Comparison of ENCODE assay signal across 13 cellular contexts in the genomic region with DNA sequence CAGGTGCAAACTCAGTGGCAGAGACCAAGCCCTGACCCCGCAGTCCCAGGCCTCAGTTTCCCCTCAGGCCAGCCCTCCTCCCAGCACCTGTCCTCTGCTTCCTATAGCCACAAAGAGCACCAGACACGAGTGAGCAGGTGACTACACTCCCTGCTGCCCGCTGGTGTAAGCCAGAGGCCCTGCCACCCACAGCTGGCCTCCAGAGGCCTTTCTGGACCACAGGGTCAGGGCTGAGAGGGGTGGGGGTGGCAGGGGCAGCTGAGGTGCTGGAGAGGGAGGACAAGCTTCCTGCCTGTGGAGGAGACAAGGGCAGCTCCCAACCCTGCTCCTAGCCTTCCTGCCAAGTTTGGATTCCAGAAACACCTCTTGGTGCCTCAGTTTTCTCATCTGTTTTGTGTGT. TPM values are rescaled to one million over a fixed set of nuclear protein-coding genes. Genes with fewer than 3 reads are reported as not detected.
A peak's percentile ranks its signal among the peaks of the same experiment; 100 is the strongest.
DNase-seq lines count a peak whose midpoint lies in the region; ATAC-seq and TF ChIP-seq lines count a peak whose summit lies in the region.
"Had no signal": no experiment of that assay in that cellular context is flagged by ENCODE, and none has a peak within 500 bp of the region (broad histone marks: within the 10 kb centered on the region; RNA-seq: fewer than 3 reads in every experiment).

No MANE protein-coding gene starts in this region.

- TF ChIP-seq CTCF in C4-2B (conservative IDR thresholded peaks at IDR 0.05): no peak
- TF ChIP-seq CTCF in Calu3 (IDR thresholded peaks at IDR 0.05; ENCODE audit: unreplicated experiment): no peak

- H3K9ac ChIP-seq in skeletal muscle tissue (ENCODE audit: low read depth in 1 of 3, low read length in 3 of 3): peak overlapping the region; percentile 69 to 83 (median 76)

- H3K4me1 ChIP-seq in skeletal muscle tissue (ENCODE audit: control insufficient read depth in 3 of 3, insufficient read depth in 3 of 3, low read length in 3 of 3): peaks cover 42 to 49% (median 44%) of the 10 kb centered on the region in 3 donors

- no peak overlapping the region for H3K27ac Mint-ChIP-seq in Calu3 (ENCODE audit: unreplicated experiment)

- H3K9me3 ChIP-seq in skeletal muscle tissue (ENCODE audit: control insufficient read depth in 3 of 3, low read length in 3 of 3): peaks cover 0 to 4% (median 3%) of the 10 kb centered on the region in 3 donors

- DNase-seq in kidney glomerular epithelial cell (lab: John Stamatoyannopoulos, UW) (peak; percentile 16), Calu3 (no peak), DMS53 treated with DMSO at 0.1 percent for 48 hours (lab: John Stamatoyannopoulos, UW; ENCODE audit: unreplicated experiment) (no peak), cerebellum (ENCODE audit: low spot score) (no peak)
- DNase-seq: activated gamma-delta T cell; effector CD4-positive, alpha-beta T cell; NCI-H146 had no signal

- no peaks in the 10 kb centered on the region for H3K36me3 ChIP-seq in skeletal muscle tissue (ENCODE audit: control insufficient read depth in 3 of 3, insufficient read depth in 3 of 3, low read length in 3 of 3)

- H3K4me3 ChIP-seq in skeletal muscle tissue (ENCODE audit: low read length in 3 of 3): peak overlapping the region in 1 of 3 donors; percentile 52
- H3K4me3 ChIP-seq: GM12878 had no signal

- no peaks in the 10 kb centered on the region for H3K9me3 Mint-ChIP-seq in Calu3 (ENCODE audit: low read depth, unreplicated experiment)

- peaks cover 19% of the 10 kb centered on the region for H3K36me3 Mint-ChIP-seq in Calu3 (ENCODE audit: insufficient read depth, unreplicated experiment)

- H3K27ac ChIP-seq in C4-2B (peak overlapping the region; percentile 94), skeletal muscle tissue (ENCODE audit: low read depth, low read length) (peak overlapping the region; percentile 93)

- no peaks in the 10 kb centered on the region for H3K27me3 Mint-ChIP-seq in Calu3 (ENCODE audit: unreplicated experiment)

- H3K4me1 Mint-ChIP-seq in Calu3 (ENCODE audit: low read depth, unreplicated experiment): peaks cover 11% of the 10 kb centered on the region

- intact Hi-C loops in Calu3 (cut with micrococcal nuclease; ENCODE audit: unreplicated experiment): no loop called here

- BruUV-seq in Calu3 (replicated peaks; lab: Mats Ljungman, UMichigan): no TSS peak

- ATAC-seq in SK-N-SH treated with all-trans-retinoic acid at 6 μM for 48 hours: peak; percentile 3; the same call in 2 of the 3 replicates
- no peak for ATAC-seq in GM19324 (IDR thresholded peaks at IDR 0.05; ENCODE audit: low FRiP score, unreplicated experiment)
- ATAC-seq: GM12878 had no signal

- CTCF ChIA-PET in Calu3 (lab: Charles Lee): interaction anchor here (3.0 to 3.1 kb wide), 2 partner anchors 28 to 108 kb away, joined by 58 to 77 read pairs; no protein-coding TSS in a partner anchor

- H3K27me3 ChIP-seq in skeletal muscle tissue (ENCODE audit: control insufficient read depth in 3 of 3, insufficient read depth in 3 of 3, low read length in 3 of 3): no peaks in the 10 kb centered on the region

- no peak overlapping the region for H3K4me3 Mint-ChIP-seq in Calu3 (ENCODE audit: low read depth, unreplicated experiment)

TF ChIP-seq in SK-N-SH treated with all-trans-retinoic acid at 6 μM for 48 hours, 23 proteins besides CTCF, POLR2A, EP300 and RAD21:
- TF ChIP-seq ZFP30 (CRISPR knock-in tag; IDR thresholded peaks at IDR 0.05): no peak
- TF ChIP-seq GLIS3 (CRISPR knock-in tag; IDR thresholded peaks at IDR 0.05): no peak
- TF ChIP-seq TSHZ2 (CRISPR knock-in tag; IDR thresholded peaks at IDR 0.05): 0 out of 2 replicates have a peak, but pooled peaks have one; percentile 8

RNA-seq across cellular contexts. Expression of gene WNT7B, which starts 31.3 kb away (rescaled TPM):
- not detected for total RNA-seq in skeletal muscle tissue
- total RNA-seq in Calu3 (2022): 97.0 and 100.0 TPM in 2 replicates
- 39.7 TPM for total RNA-seq in cerebellum
- total RNA-seq: GM12878, OCI-LY7 had no signal

Comparison
In these comparisons a context has a peak if more than half of its experiments do, and no peak if none do; other contexts are left out.
1. RNA of gene WNT7B, which starts 31.3 kb away (total RNA-seq): 97.0 to 100.0 TPM in Calu3 and 39.7 TPM in cerebellum (single experiment); not detected in skeletal muscle tissue (single experiment); every median in the first group is over 10 times any median in the second.